ENCODE assay signal across 7 cellular contexts in genomic region chr10:95133016-95133752, GRCh38.
DNase-seq lines count a peak whose midpoint lies in the region; ATAC-seq and TF ChIP-seq lines count a peak whose summit lies in the region.

No MANE protein-coding gene starts in this region.

- no peak overlapping the region for H3K4me3 Mint-ChIP-seq in activated naive CD8-positive, alpha-beta T cell treated with anti-CD3 and anti-CD28 coated beads for 36 hours

- no peaks in the 10 kb centered on the region for H3K4me1 Mint-ChIP-seq in activated naive CD8-positive, alpha-beta T cell treated with anti-CD3 and anti-CD28 coated beads for 36 hours

- TF ChIP-seq CTCF in GM12865 (IDR thresholded peaks at IDR 0.05; ENCODE audit: insufficient read depth, low read depth, low read length, missing control alignments) (peak; percentile 88), SK-N-SH (IDR thresholded peaks at IDR 0.05) (peak; percentile 80), smooth muscle cell (IDR thresholded peaks at IDR 0.05; ENCODE audit: borderline replicate concordance, insufficient read depth, poor library complexity, severe bottlenecking) (peak; percentile 72)

- DNase-seq in GM12865 (ENCODE audit: low read depth) (peak; percentile 91), HCEC 1CT (peak; percentile 70), MG63 (peak; percentile 51), SK-N-SH (peak; percentile 41), right cardiac atrium (peak; percentile 33 to 74 (median 57)), smooth muscle cell (lab: John Stamatoyannopoulos, UW; ENCODE audit: unreplicated experiment) (peak; percentile 6)
- peak; percentile 70 for DNase-seq in activated naive CD8-positive, alpha-beta T cell treated with anti-CD3 and anti-CD28 coated beads for 36 hours

- POLR2A ChIA-PET in SK-N-SH (lab: Yijun Ruan, JAX): no interaction called here

- H3F3A ChIP-seq in SK-N-SH (replicated peaks; ENCODE audit: insufficient read depth) (no peaks in the 10 kb centered on the region), smooth muscle cell (ENCODE audit: low read depth) (no peaks in the 10 kb centered on the region)

- H3K9me2 ChIP-seq in SK-N-SH: no peaks in the 10 kb centered on the region

- CTCF ChIA-PET in SK-N-SH (lab: Yijun Ruan, JAX): interaction anchor here (0.6 to 3.6 kb wide), 16 partner anchors 8 to 473 kb away, joined by 3 to 17 read pairs (median 4); no protein-coding TSS in a partner anchor

- H3K9me3 ChIP-seq in MG63 (no peaks in the 10 kb centered on the region), SK-N-SH (no peaks in the 10 kb centered on the region), right cardiac atrium (ENCODE audit: control insufficient read depth, low read length) (no peaks in the 10 kb centered on the region), smooth muscle cell (replicated peaks; ENCODE audit: low read depth) (no peaks in the 10 kb centered on the region)

- no peak overlapping the region for H3K27ac Mint-ChIP-seq in activated naive CD8-positive, alpha-beta T cell treated with anti-CD3 and anti-CD28 coated beads for 36 hours

- intact Hi-C loops in right cardiac atrium (cut with DNase I): no loop called here

- H3K36me3 ChIP-seq in MG63: no peaks in the 10 kb centered on the region
- H3K36me3 ChIP-seq in SK-N-SH (replicated peaks in 1 of 2; ENCODE audit: control insufficient read depth in 1 of 2, insufficient read depth in 2 of 2, low read length in 1 of 2): no peaks in the 10 kb centered on the region
- no peaks in the 10 kb centered on the region for H3K36me3 ChIP-seq in smooth muscle cell (ENCODE audit: low read depth)

- H3K4me1 ChIP-seq in SK-N-SH (ENCODE audit: control insufficient read depth in 1 of 2, insufficient read depth in 2 of 2, low read depth in 1 of 2, low read length in 1 of 2): no peaks in the 10 kb centered on the region
- H3K4me1 ChIP-seq in right cardiac atrium (ENCODE audit: control insufficient read depth, insufficient read depth, low read length): no peaks in the 10 kb centered on the region
- no peaks in the 10 kb centered on the region for H3K4me1 ChIP-seq in smooth muscle cell (ENCODE audit: low read depth)

- H3K27me3 Mint-ChIP-seq in activated naive CD8-positive, alpha-beta T cell treated with anti-CD3 and anti-CD28 coated beads for 36 hours: no peaks in the 10 kb centered on the region

- TF ChIP-seq EP300 in SK-N-SH (IDR thresholded peaks at IDR 0.05; ENCODE audit: borderline replicate concordance in 1 of 2, low read depth in 1 of 2, low read length in 1 of 2): no peak

- H3K27ac ChIP-seq in SK-N-SH (ENCODE audit: low read depth in 2 of 2, low read length in 1 of 2): no peak overlapping the region
- no peak overlapping the region for H3K27ac ChIP-seq in right cardiac atrium (ENCODE audit: low read length)
- H3K27ac ChIP-seq in smooth muscle cell (ENCODE audit: low read depth): no peak overlapping the region

- H3K4me3 ChIP-seq in GM12865 (ENCODE audit: low read depth, low read length): no peak overlapping the region
- H3K4me3 ChIP-seq in MG63: no peak overlapping the region
- no peak overlapping the region; a peak in 1 of 4 replicates for H3K4me3 ChIP-seq in SK-N-SH (ENCODE audit: low read depth in 2 of 2, low read length in 1 of 2)
- no peak overlapping the region for H3K4me3 ChIP-seq in right cardiac atrium (ENCODE audit: low read length)
- no peak overlapping the region for H3K4me3 ChIP-seq in smooth muscle cell

- H3K4me2 ChIP-seq in SK-N-SH (no peak overlapping the region), smooth muscle cell (no peak overlapping the region)

- H3K36me3 Mint-ChIP-seq in activated naive CD8-positive, alpha-beta T cell treated with anti-CD3 and anti-CD28 coated beads for 36 hours: no peaks in the 10 kb centered on the region

- peak; percentile 85 for TF ChIP-seq RAD21 in SK-N-SH (IDR thresholded peaks at IDR 0.05; ENCODE audit: low read length)

- 63% methylated on average over 4 of the region's 4 CpGs for WGBS in SK-N-SH (ENCODE audit: low lambda C conversion rate)
- 54% methylated on average over 4 of the region's 4 CpGs for WGBS in right cardiac atrium
- 69% methylated on average over 4 of the region's 4 CpGs for WGBS in smooth muscle cell (ENCODE audit: low lambda C conversion rate)

- no peaks in the 10 kb centered on the region for H3K79me2 ChIP-seq in SK-N-SH (ENCODE audit: insufficient read depth)
- no peaks in the 10 kb centered on the region for H3K79me2 ChIP-seq in smooth muscle cell (ENCODE audit: low read depth)

- H2AFZ ChIP-seq in SK-N-SH (ENCODE audit: low read depth): no peak overlapping the region
- no peak overlapping the region for H2AFZ ChIP-seq in smooth muscle cell (ENCODE audit: low read depth)

- H4K20me1 ChIP-seq in SK-N-SH (ENCODE audit: insufficient read depth) (no peaks in the 10 kb centered on the region), smooth muscle cell (ENCODE audit: low read depth) (no peaks in the 10 kb centered on the region)

- H3K27me3 ChIP-seq in MG63 (no peaks in the 10 kb centered on the region; the same call in 1 of the 2 replicates), SK-N-SH (ENCODE audit: insufficient read depth) (no peaks in the 10 kb centered on the region), right cardiac atrium (ENCODE audit: control insufficient read depth, insufficient read depth) (no peaks in the 10 kb centered on the region), smooth muscle cell (ENCODE audit: low read depth) (no peaks in the 10 kb centered on the region)

- no peak overlapping the region for H3K9ac ChIP-seq in SK-N-SH
- no peak overlapping the region for H3K9ac ChIP-seq in smooth muscle cell (ENCODE audit: low read depth)

- H3K9me3 Mint-ChIP-seq in activated naive CD8-positive, alpha-beta T cell treated with anti-CD3 and anti-CD28 coated beads for 36 hours: no peaks in the 10 kb centered on the region

- peak; percentile 43 to 83 for ATAC-seq in right cardiac atrium

TF ChIP-seq in SK-N-SH, 30 proteins besides CTCF, POLR2A, EP300 and RAD21 (continues in another document):
- TF ChIP-seq ELF1 (IDR thresholded peaks at IDR 0.05) (no peak), YY1 (IDR thresholded peaks at IDR 0.05; ENCODE audit: low read depth) (no peak), FOSL2 (IDR thresholded peaks at IDR 0.05; ENCODE audit: borderline replicate concordance, low read depth) (no peak), SMC3 (IDR thresholded peaks at IDR 0.05; ENCODE audit: low read depth, low read length) (peak; percentile 57), USF1 (IDR thresholded peaks at IDR 0.05; ENCODE audit: borderline replicate concordance, low read depth) (0 out of 2 replicates have a peak, but pooled peaks have one; percentile 18), GABPA (IDR thresholded peaks at IDR 0.05; ENCODE audit: low read depth) (no peak), MEF2A (IDR thresholded peaks at IDR 0.05; ENCODE audit: borderline replicate concordance, low read depth) (no peak), FOXM1 (IDR thresholded peaks at IDR 0.05; ENCODE audit: low read depth) (no peak), MXI1 (IDR thresholded peaks at IDR 0.05; ENCODE audit: low read depth, low read length) (peak; percentile 77), EZH2phosphoT487 (IDR thresholded peaks at IDR 0.05; ENCODE audit: borderline replicate concordance, low read depth) (no peak), USF2 (IDR thresholded peaks at IDR 0.05; ENCODE audit: borderline replicate concordance, low read depth, low read length) (no peak), FOXJ3 (CRISPR knock-in tag; IDR thresholded peaks at IDR 0.05) (no peak), CHD2 (IDR thresholded peaks at IDR 0.05; ENCODE audit: low read length, partially characterized antibody) (no peak), RFX5 (IDR thresholded peaks at IDR 0.05; ENCODE audit: low read length) (no peak), TEAD4 (IDR thresholded peaks at IDR 0.05; ENCODE audit: borderline replicate concordance, insufficient read depth) (no peak), REST (IDR thresholded peaks at IDR 0.05; ENCODE audit: low read depth, low read length) (no peak)

Comparison
In these comparisons a context has a peak if more than half of its experiments do, and no peak if none do; other contexts are left out.
1. DNase-seq: peak in every context shown above with its lines; median percentile 91 in GM12865; 70 in HCEC 1CT; 70 in activated naive CD8-positive, alpha-beta T cell treated with anti-CD3 and anti-CD28 coated beads for 36 hours; 57 in right cardiac atrium; 51 in MG63; 41 in SK-N-SH; 6 in smooth muscle cell.